In genomic region chr16:11139624-11140375, GRCh38 we compare ENCODE assay signal across 1 cellular context.
TF ChIP-seq lines count a peak whose summit lies in the region.

No MANE protein-coding gene starts in this region.

TF ChIP-seq in IMR-90, 13 proteins besides CTCF, POLR2A, EP300 and RAD21 (continued from another document):
- TF ChIP-seq CHD1 (IDR thresholded peaks at IDR 0.05; ENCODE audit: low read depth, low read length) (no peak), SMC3 (IDR thresholded peaks at IDR 0.05; ENCODE audit: low read depth, low read length) (no peak), FOS (IDR thresholded peaks at IDR 0.05; ENCODE audit: low read depth, low read length) (no peak)
